In the genomic region with DNA sequence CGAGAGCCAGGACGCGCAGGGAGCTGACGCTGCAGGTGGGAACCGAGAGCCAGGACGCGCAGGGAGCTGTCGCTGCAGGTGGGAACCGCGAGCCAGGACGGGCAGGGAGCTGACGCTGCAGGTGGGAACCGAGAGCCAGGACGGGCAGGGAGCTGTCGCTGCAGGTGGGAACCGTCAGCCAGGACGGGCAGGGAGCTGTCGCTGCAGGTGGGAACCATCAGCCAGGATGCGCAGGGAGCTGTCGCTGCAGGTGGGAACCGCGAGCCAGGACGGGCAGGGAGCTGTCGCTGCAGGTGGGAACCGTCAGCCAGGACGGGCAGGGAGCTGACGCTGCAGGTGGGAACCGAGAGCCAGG, we compare ENCODE assay signal across 6 cellular contexts. TPM values are rescaled to one million over a fixed set of nuclear protein-coding genes. Genes with fewer than 3 reads are reported as not detected.
"Had no signal": no experiment of that assay in that cellular context is flagged by ENCODE, and none has a peak within 500 bp of the region (broad histone marks: within the 10 kb centered on the region; RNA-seq: fewer than 3 reads in every experiment).

No MANE protein-coding gene starts in this region.

RNA-seq across cellular contexts. Expression of gene PLD4, which starts 19.1 kb away (rescaled TPM):
- total RNA-seq: activated naive CD4-positive, alpha-beta T cell treated with anti-CD3 and anti-CD28 coated beads for 36 hours; activated naive CD8-positive, alpha-beta T cell treated with anti-CD3 and anti-CD28 coated beads for 36 hours; activated T-helper 17 cell treated with anti-CD3 and anti-CD28 coated beads, Interleukin-2, amount 50 U/mL, for 72 hours; ascending aorta; body of pancreas; bronchial epithelial cell had no signal
